In genomic region chr10:22626784-22627183, GRCh38 we compare ENCODE assay signal across 15 cellular contexts.
DNase-seq lines count a peak whose midpoint lies in the region; TF ChIP-seq lines count a peak whose summit lies in the region.
"Had no signal": no experiment of that assay in that cellular context is flagged by ENCODE, and none has a peak within 500 bp of the region (broad histone marks: within the 10 kb centered on the region; RNA-seq: fewer than 3 reads in every experiment).

No MANE protein-coding gene starts in this region.

- TF ChIP-seq POLR2A in tibial nerve (IDR thresholded peaks at IDR 0.05) = no peak

- H4K20me1 ChIP-seq in mammary epithelial cell (ENCODE audit: insufficient read depth, low read length) = no peaks in the 10 kb centered on the region

- no peak overlapping the region for H3K4me3 ChIP-seq in mammary epithelial cell (replicated peaks in 1 of 3; ENCODE audit: insufficient read depth in 1 of 3, low read depth in 2 of 3, low read length in 3 of 3)
- H3K4me3 ChIP-seq in tibial nerve = no peak overlapping the region

- H3K27ac Mint-ChIP-seq in MCF 10A (ENCODE audit: low read depth, unreplicated experiment) = peak overlapping the region; percentile 13
- H3K27ac Mint-ChIP-seq in activated CD4-positive, alpha-beta memory T cell treated with anti-CD3 and anti-CD28 coated beads, Interleukin-2, amount 10 ng/mL, durations not matched to agents 7 days and 5 days = peak overlapping the region; percentile 38

- no peak overlapping the region for H3K27ac ChIP-seq in mammary epithelial cell (ENCODE audit: insufficient read depth, low read depth, low read length)
- H3K27ac ChIP-seq in tibial nerve = peak overlapping the region in 3 of 4 donors; percentile 26 to 60 (median 29)
- H3K27ac ChIP-seq: VCaP had no signal

- H3K27me3 Mint-ChIP-seq in MCF 10A (ENCODE audit: insufficient read depth, unreplicated experiment) = no peaks in the 10 kb centered on the region
- no peaks in the 10 kb centered on the region for H3K27me3 Mint-ChIP-seq in activated CD4-positive, alpha-beta memory T cell treated with anti-CD3 and anti-CD28 coated beads, Interleukin-2, amount 10 ng/mL, durations not matched to agents 7 days and 5 days

- H3K4me3 Mint-ChIP-seq in MCF 10A (ENCODE audit: unreplicated experiment) = no peak overlapping the region
- H3K4me3 Mint-ChIP-seq in activated CD4-positive, alpha-beta memory T cell treated with anti-CD3 and anti-CD28 coated beads, Interleukin-2, amount 10 ng/mL, durations not matched to agents 7 days and 5 days = peak overlapping the region; percentile 5

- H3K4me2 ChIP-seq in mammary epithelial cell (ENCODE audit: insufficient read depth, low read depth, low read length) = no peak overlapping the region

- H3K4me1 ChIP-seq in mammary epithelial cell (ENCODE audit: insufficient read depth, low read length) (peaks cover 26% of the 10 kb centered on the region), tibial nerve (peaks cover 0 to 66% (median 46%) of the 10 kb centered on the region in 4 donors)

- H3K27me3 ChIP-seq in mammary epithelial cell (ENCODE audit: insufficient read depth, low read length) (no peaks in the 10 kb centered on the region), tibial nerve (no peaks in the 10 kb centered on the region)

- H3K9me3 ChIP-seq in mammary epithelial cell (replicated peaks; ENCODE audit: insufficient read depth, low read length) (no peaks in the 10 kb centered on the region), tibial nerve (no peaks in the 10 kb centered on the region)

- intact Hi-C loops in MCF 10A (cut with micrococcal nuclease) = no loop called here
- intact Hi-C loops in mammary epithelial cell (cut with micrococcal nuclease) = loop anchor here (10.0 kb wide), 1 partner anchor 188 kb away; no protein-coding TSS in a partner anchor

- H3K36me3 ChIP-seq in mammary epithelial cell (ENCODE audit: insufficient read depth, low read length) = no peaks in the 10 kb centered on the region
- H3K36me3 ChIP-seq in tibial nerve = no peaks in the 10 kb centered on the region

- dilution Hi-C loops in mammary epithelial cell (cut with HindIII; ENCODE audit: low sequenced_read_pairs) = no loop called here

- WGBS in mammary epithelial cell (ENCODE audit: low coverage, missing lambda C conversion rate) = 83% methylated on average over 2 of the region's 2 CpGs
- WGBS in tibial nerve, 2 donors = 51 to 54% methylated on average over 2 of the region's 2 CpGs

- H3K36me3 Mint-ChIP-seq in MCF 10A (ENCODE audit: insufficient read depth, unreplicated experiment) = no peaks in the 10 kb centered on the region
- H3K36me3 Mint-ChIP-seq in activated CD4-positive, alpha-beta memory T cell treated with anti-CD3 and anti-CD28 coated beads, Interleukin-2, amount 10 ng/mL, durations not matched to agents 7 days and 5 days (ENCODE audit: low read depth) = peaks cover 7% of the 10 kb centered on the region

- POLR2A ChIA-PET in MCF 10A (lab: Yijun Ruan, JAX) = interaction anchor here (0.6 to 1.6 kb wide), 3 partner anchors 29 to 624 kb away, joined by 3 to 7 read pairs (median 4); partner anchors contain the start of gene DNAJC1
- POLR2A ChIA-PET in activated CD4-positive, alpha-beta memory T cell treated with anti-CD3 and anti-CD28 coated beads, Interleukin-2, amount 10 ng/mL, durations not matched to agents 7 days and 5 days (lab: Charles Lee) = interaction anchor here (0.7 to 13.0 kb wide), 5 partner anchors 9 to 87 kb away, joined by 3 to 198 read pairs (median 3); partner anchors contain the start of gene PIP4K2A

- CTCF ChIA-PET in MCF 10A (lab: Yijun Ruan, JAX) (interaction anchor here (1.3 kb wide), 1 partner anchor 9 kb away, joined by 4 read pairs; no protein-coding TSS in a partner anchor), mammary epithelial cell (lab: Charles Lee; ENCODE audit: low non-redundant PET) (no interaction called here)
- CTCF ChIA-PET in activated CD4-positive, alpha-beta memory T cell treated with anti-CD3 and anti-CD28 coated beads, Interleukin-2, amount 10 ng/mL, durations not matched to agents 7 days and 5 days (lab: Charles Lee) = interaction anchor here (0.7 to 0.8 kb wide), 3 partner anchors 19 to 52 kb away, joined by 3 to 6 read pairs (median 4); no protein-coding TSS in a partner anchor

- in situ Hi-C loops in mammary epithelial cell (cut with MboI; ENCODE audit: low sequenced_read_pairs in 2 of 2) = no loop called here

- TF ChIP-seq CTCF in MCF 10A (IDR thresholded peaks at IDR 0.05; ENCODE audit: unreplicated experiment) (no peak), mammary epithelial cell (conservative IDR thresholded peaks at IDR 0.05 in 1 of 2, IDR thresholded peaks at IDR 0.05 in 1 of 2; ENCODE audit: extremely low read depth in 1 of 2, insufficient read depth in 1 of 2, low read depth in 1 of 2, low read length in 2 of 2) (no peak), tibial nerve (IDR thresholded peaks at IDR 0.05) (no peak)

- H3K79me2 ChIP-seq in mammary epithelial cell (ENCODE audit: insufficient read depth, low read length) = peaks cover 54% of the 10 kb centered on the region

- H2AFZ ChIP-seq in mammary epithelial cell (ENCODE audit: low read depth, low read length) = no peak overlapping the region

- peaks cover 33% of the 10 kb centered on the region for H3K4me1 Mint-ChIP-seq in MCF 10A (ENCODE audit: insufficient read depth, unreplicated experiment)
- peaks cover 89% of the 10 kb centered on the region for H3K4me1 Mint-ChIP-seq in activated CD4-positive, alpha-beta memory T cell treated with anti-CD3 and anti-CD28 coated beads, Interleukin-2, amount 10 ng/mL, durations not matched to agents 7 days and 5 days

- no peaks in the 10 kb centered on the region for H3K9me3 Mint-ChIP-seq in MCF 10A (ENCODE audit: unreplicated experiment)
- no peaks in the 10 kb centered on the region for H3K9me3 Mint-ChIP-seq in activated CD4-positive, alpha-beta memory T cell treated with anti-CD3 and anti-CD28 coated beads, Interleukin-2, amount 10 ng/mL, durations not matched to agents 7 days and 5 days

- DNase-seq in MCF 10A (ENCODE audit: unreplicated experiment) = no peak
- DNase-seq in mammary epithelial cell = no peak
- DNase-seq in activated CD4-positive, alpha-beta memory T cell treated with anti-CD3 and anti-CD28 coated beads, Interleukin-2, amount 10 ng/mL, durations not matched to agents 7 days and 5 days = no peak
- peak; percentile 94 for DNase-seq in foreskin melanocyte
- no peak for DNase-seq in tibial nerve (ENCODE audit: low spot score in 2 of 2)
- DNase-seq in kidney tubule cell (ENCODE audit: low spot score) = no peak
- DNase-seq in COLO668 (lab: John Stamatoyannopoulos, UW; ENCODE audit: unreplicated experiment) = no peak
- no peak for DNase-seq in ecto neural progenitor cell (ENCODE audit: low spot score)
- DNase-seq: activated gamma-delta T cell treated with Interleukin-2 at 50 U/mL for 16 hours; mesendoderm; NCI-H1105 treated with DMSO at 0.1 percent for 48 hours; NCI-H510A; RPMI8226; stimulated activated CD4-positive, alpha-beta T cell treated with anti-CD3 and anti-CD28 coated beads, Interleukin-2, amount 100 ng/mL, for 24 hours had no signal

- no peak overlapping the region for H3K9ac ChIP-seq in mammary epithelial cell (ENCODE audit: insufficient read depth, low read length)

- BruUV-seq in MCF 10A (replicated peaks; lab: Mats Ljungman, UMichigan) (no TSS peak), mammary epithelial cell (replicated peaks; lab: Mats Ljungman, UMichigan) (no TSS peak)

- no peak for TF ChIP-seq EP300 in tibial nerve (IDR thresholded peaks at IDR 0.05)
